1 cellular context compared by ENCODE assay signal in the genomic region with DNA sequence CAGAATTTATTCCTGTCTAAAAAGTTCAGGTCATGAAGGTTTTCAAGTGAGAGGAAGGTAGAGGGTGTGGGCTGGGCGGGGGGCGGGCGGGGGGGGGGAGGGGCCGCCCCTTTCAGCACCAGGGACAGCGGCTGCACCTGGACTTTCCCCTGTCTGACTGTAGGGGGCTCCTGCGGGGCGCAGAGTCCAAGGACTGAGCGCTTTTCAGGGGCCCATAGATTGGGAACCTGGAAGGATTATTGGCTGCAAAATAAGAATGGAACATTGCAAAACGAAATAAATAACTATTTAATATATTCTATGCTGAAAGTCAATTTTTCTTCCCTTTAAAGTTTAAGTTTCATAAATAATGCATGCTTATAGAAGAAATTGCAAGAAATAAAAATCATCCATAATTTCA.
TF ChIP-seq lines count a peak whose summit lies in the region.

No MANE protein-coding gene starts in this region.

TF ChIP-seq in HepG2, 621 proteins besides CTCF, POLR2A, EP300 and RAD21 (continued from another document):
- TF ChIP-seq KAT2B (IDR thresholded peaks at IDR 0.05; ENCODE audit: borderline replicate concordance, low read depth, low read length) (no peak), FOXJ3 (CRISPR knock-in tag; IDR thresholded peaks at IDR 0.05; ENCODE audit: borderline replicate concordance) (0 out of 2 replicates have a peak, but pooled peaks have one; percentile 24), XBP1 (CRISPR knock-in tag; IDR thresholded peaks at IDR 0.05) (peak; percentile 77; the same call in 1 of the 2 replicates), NFKB2 (CRISPR knock-in tag; IDR thresholded peaks at IDR 0.05; ENCODE audit: borderline replicate concordance) (peak; percentile 81; the same call in 1 of the 2 replicates), NR3C1 (CRISPR knock-in tag; IDR thresholded peaks at IDR 0.05) (no peak), PPARG (CRISPR knock-in tag; conservative IDR thresholded peaks at IDR 0.05) (peak; percentile 51; the same call in 1 of the 2 replicates), TBX3 (IDR thresholded peaks at IDR 0.05; ENCODE audit: borderline replicate concordance) (no peak), MIER2 (CRISPR knock-in tag; IDR thresholded peaks at IDR 0.05) (peak; percentile 95), SIX1 (CRISPR knock-in tag; IDR thresholded peaks at IDR 0.05; ENCODE audit: borderline replicate concordance) (0 out of 2 replicates have a peak, but pooled peaks have one; percentile 40), WIZ (CRISPR knock-in tag; IDR thresholded peaks at IDR 0.05) (0 out of 2 replicates have a peak, but pooled peaks have one; percentile 78), ZFP90 (CRISPR knock-in tag; IDR thresholded peaks at IDR 0.05; ENCODE audit: borderline replicate concordance) (peak; percentile 59; the same call in 1 of the 2 replicates), NKX3-1 (CRISPR knock-in tag; IDR thresholded peaks at IDR 0.05) (peak; percentile 94), SIN3A (IDR thresholded peaks at IDR 0.05; ENCODE audit: borderline replicate concordance, low read depth, low read length) (0 out of 2 replicates have a peak, but pooled peaks have one; percentile 54), ZNF12 (CRISPR knock-in tag; IDR thresholded peaks at IDR 0.05) (peak; percentile 61; the same call in 1 of the 2 replicates), ZMYM3 (CRISPR knock-in tag; IDR thresholded peaks at IDR 0.05) (no peak), ZSCAN20 (CRISPR knock-in tag; IDR thresholded peaks at IDR 0.05; ENCODE audit: borderline replicate concordance) (peak; percentile 86; the same call in 1 of the 2 replicates), TSC22D2 (CRISPR knock-in tag; IDR thresholded peaks at IDR 0.05; ENCODE audit: borderline replicate concordance) (peak; percentile 89), RFXAP (CRISPR knock-in tag; IDR thresholded peaks at IDR 0.05; ENCODE audit: borderline replicate concordance) (0 out of 2 replicates have a peak, but pooled peaks have one; percentile 47), FOSL2 (CRISPR knock-in tag; IDR thresholded peaks at IDR 0.05) (peak; percentile 44; the same call in 1 of the 2 replicates), KLF12 (CRISPR knock-in tag; IDR thresholded peaks at IDR 0.05; ENCODE audit: borderline replicate concordance) (peak; percentile 71; the same call in 1 of the 2 replicates), ZNF367 (CRISPR knock-in tag; IDR thresholded peaks at IDR 0.05; ENCODE audit: borderline replicate concordance) (0 out of 2 replicates have a peak, but pooled peaks have one; percentile 53)
- TF ChIP-seq, protein P1, sequence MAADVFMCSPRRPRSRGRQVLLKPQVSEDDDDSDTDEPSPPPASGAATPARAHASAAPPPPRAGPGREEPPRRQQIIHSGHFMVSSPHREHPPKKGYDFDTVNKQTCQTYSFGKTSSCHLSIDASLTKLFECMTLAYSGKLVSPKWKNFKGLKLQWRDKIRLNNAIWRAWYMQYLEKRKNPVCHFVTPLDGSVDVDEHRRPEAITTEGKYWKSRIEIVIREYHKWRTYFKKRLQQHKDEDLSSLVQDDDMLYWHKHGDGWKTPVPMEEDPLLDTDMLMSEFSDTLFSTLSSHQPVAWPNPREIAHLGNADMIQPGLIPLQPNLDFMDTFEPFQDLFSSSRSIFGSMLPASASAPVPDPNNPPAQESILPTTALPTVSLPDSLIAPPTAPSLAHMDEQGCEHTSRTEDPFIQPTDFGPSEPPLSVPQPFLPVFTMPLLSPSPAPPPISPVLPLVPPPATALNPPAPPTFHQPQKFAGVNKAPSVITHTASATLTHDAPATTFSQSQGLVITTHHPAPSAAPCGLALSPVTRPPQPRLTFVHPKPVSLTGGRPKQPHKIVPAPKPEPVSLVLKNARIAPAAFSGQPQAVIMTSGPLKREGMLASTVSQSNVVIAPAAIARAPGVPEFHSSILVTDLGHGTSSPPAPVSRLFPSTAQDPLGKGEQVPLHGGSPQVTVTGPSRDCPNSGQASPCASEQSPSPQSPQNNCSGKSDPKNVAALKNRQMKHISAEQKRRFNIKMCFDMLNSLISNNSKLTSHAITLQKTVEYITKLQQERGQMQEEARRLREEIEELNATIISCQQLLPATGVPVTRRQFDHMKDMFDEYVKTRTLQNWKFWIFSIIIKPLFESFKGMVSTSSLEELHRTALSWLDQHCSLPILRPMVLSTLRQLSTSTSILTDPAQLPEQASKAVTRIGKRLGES (CRISPR knock-in tag; IDR thresholded peaks at IDR 0.05; ENCODE audit: borderline replicate concordance) = peak; percentile 88
- TF ChIP-seq, protein P2, sequence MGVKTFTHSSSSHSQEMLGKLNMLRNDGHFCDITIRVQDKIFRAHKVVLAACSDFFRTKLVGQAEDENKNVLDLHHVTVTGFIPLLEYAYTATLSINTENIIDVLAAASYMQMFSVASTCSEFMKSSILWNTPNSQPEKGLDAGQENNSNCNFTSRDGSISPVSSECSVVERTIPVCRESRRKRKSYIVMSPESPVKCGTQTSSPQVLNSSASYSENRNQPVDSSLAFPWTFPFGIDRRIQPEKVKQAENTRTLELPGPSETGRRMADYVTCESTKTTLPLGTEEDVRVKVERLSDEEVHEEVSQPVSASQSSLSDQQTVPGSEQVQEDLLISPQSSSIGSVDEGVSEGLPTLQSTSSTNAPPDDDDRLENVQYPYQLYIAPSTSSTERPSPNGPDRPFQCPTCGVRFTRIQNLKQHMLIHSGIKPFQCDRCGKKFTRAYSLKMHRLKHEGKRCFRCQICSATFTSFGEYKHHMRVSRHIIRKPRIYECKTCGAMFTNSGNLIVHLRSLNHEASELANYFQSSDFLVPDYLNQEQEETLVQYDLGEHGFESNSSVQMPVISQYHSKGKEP (CRISPR knock-in tag; IDR thresholded peaks at IDR 0.05) = no peak; the same call in 1 of the 2 replicates
- TF ChIP-seq, protein P3, sequence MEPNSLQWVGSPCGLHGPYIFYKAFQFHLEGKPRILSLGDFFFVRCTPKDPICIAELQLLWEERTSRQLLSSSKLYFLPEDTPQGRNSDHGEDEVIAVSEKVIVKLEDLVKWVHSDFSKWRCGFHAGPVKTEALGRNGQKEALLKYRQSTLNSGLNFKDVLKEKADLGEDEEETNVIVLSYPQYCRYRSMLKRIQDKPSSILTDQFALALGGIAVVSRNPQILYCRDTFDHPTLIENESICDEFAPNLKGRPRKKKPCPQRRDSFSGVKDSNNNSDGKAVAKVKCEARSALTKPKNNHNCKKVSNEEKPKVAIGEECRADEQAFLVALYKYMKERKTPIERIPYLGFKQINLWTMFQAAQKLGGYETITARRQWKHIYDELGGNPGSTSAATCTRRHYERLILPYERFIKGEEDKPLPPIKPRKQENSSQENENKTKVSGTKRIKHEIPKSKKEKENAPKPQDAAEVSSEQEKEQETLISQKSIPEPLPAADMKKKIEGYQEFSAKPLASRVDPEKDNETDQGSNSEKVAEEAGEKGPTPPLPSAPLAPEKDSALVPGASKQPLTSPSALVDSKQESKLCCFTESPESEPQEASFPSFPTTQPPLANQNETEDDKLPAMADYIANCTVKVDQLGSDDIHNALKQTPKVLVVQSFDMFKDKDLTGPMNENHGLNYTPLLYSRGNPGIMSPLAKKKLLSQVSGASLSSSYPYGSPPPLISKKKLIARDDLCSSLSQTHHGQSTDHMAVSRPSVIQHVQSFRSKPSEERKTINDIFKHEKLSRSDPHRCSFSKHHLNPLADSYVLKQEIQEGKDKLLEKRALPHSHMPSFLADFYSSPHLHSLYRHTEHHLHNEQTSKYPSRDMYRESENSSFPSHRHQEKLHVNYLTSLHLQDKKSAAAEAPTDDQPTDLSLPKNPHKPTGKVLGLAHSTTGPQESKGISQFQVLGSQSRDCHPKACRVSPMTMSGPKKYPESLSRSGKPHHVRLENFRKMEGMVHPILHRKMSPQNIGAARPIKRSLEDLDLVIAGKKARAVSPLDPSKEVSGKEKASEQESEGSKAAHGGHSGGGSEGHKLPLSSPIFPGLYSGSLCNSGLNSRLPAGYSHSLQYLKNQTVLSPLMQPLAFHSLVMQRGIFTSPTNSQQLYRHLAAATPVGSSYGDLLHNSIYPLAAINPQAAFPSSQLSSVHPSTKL (CRISPR knock-in tag; IDR thresholded peaks at IDR 0.05) = peak; percentile 59
- TF ChIP-seq, protein P4, sequence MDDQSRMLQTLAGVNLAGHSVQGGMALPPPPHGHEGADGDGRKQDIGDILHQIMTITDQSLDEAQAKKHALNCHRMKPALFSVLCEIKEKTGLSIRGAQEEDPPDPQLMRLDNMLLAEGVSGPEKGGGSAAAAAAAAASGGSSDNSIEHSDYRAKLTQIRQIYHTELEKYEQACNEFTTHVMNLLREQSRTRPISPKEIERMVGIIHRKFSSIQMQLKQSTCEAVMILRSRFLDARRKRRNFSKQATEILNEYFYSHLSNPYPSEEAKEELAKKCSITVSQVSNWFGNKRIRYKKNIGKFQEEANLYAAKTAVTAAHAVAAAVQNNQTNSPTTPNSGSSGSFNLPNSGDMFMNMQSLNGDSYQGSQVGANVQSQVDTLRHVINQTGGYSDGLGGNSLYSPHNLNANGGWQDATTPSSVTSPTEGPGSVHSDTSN (CRISPR knock-in tag; IDR thresholded peaks at IDR 0.05; ENCODE audit: borderline replicate concordance) = peak; percentile 69; the same call in 1 of the 2 replicates
- TF ChIP-seq, protein P5, sequence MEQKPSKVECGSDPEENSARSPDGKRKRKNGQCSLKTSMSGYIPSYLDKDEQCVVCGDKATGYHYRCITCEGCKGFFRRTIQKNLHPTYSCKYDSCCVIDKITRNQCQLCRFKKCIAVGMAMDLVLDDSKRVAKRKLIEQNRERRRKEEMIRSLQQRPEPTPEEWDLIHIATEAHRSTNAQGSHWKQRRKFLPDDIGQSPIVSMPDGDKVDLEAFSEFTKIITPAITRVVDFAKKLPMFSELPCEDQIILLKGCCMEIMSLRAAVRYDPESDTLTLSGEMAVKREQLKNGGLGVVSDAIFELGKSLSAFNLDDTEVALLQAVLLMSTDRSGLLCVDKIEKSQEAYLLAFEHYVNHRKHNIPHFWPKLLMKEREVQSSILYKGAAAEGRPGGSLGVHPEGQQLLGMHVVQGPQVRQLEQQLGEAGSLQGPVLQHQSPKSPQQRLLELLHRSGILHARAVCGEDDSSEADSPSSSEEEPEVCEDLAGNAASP (CRISPR knock-in tag; IDR thresholded peaks at IDR 0.05; ENCODE audit: borderline replicate concordance) = peak; percentile 74; the same call in 1 of the 2 replicates
- TF ChIP-seq, protein P6, sequence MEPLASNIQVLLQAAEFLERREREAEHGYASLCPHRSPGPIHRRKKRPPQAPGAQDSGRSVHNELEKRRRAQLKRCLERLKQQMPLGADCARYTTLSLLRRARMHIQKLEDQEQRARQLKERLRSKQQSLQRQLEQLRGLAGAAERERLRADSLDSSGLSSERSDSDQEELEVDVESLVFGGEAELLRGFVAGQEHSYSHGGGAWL (CRISPR knock-in tag; IDR thresholded peaks at IDR 0.05) = peak; percentile 57; the same call in 1 of the 2 replicates
